Comparison of ENCODE assay signal across 11 cellular contexts in genomic region chr4:110867251-110867960, GRCh38.
DNase-seq lines count a peak whose midpoint lies in the region; ATAC-seq and TF ChIP-seq lines count a peak whose summit lies in the region.
"Had no signal": no experiment of that assay in that cellular context is flagged by ENCODE, and none has a peak within 500 bp of the region (broad histone marks: within the 10 kb centered on the region; RNA-seq: fewer than 3 reads in every experiment).

No MANE protein-coding gene starts in this region.

- H3K36me3 ChIP-seq in OCI-LY3 (replicated peaks; ENCODE audit: low read depth, low read length) (no peaks in the 10 kb centered on the region), Caco-2 (ENCODE audit: control insufficient read depth, insufficient read depth, low read length) (no peaks in the 10 kb centered on the region)
- H3K36me3 ChIP-seq: sigmoid colon had no signal

- H3K79me2 ChIP-seq in OCI-LY3 (ENCODE audit: low read length) = no peaks in the 10 kb centered on the region

- peak overlapping the region; percentile 21 for H3K27ac ChIP-seq in OCI-LY3 (ENCODE audit: low read length)
- H3K27ac ChIP-seq: sigmoid colon had no signal

- H2AFZ ChIP-seq in OCI-LY3 (ENCODE audit: low read depth, low read length) = no peak overlapping the region

- H4K20me1 ChIP-seq in OCI-LY3 (ENCODE audit: insufficient read depth, low read length) = peaks cover 5% of the 10 kb centered on the region; the same call in 1 of the 2 replicates

- H3K4me2 ChIP-seq in OCI-LY3 (ENCODE audit: low read length) = peak overlapping the region; percentile 45

- DNase-seq in Caco-2 = no peak
- DNase-seq in DMS79 treated with DMSO at 0.1 percent for 48 hours (lab: John Stamatoyannopoulos, UW) = no peak
- no peak for DNase-seq in T-helper 2 cell treated with Interferon-gamma antibody and Interleukin-4, amounts not matched to agents 5 μg/mL and 100 μg/mL, for 36 hours (ENCODE audit: low spot score)
- no peak for DNase-seq in activated CD4-positive, alpha-beta memory T cell treated with anti-CD3 and anti-CD28 coated beads, Interleukin-2, amount 10 ng/mL, durations not matched to agents 7 days and 5 days
- DNase-seq: cortex of kidney, sigmoid colon had no signal

- intact Hi-C loops in Caco-2 (cut with micrococcal nuclease; ENCODE audit: unreplicated experiment) = no loop called here

- H3K36me3 Mint-ChIP-seq in Caco-2 (ENCODE audit: insufficient read depth, unreplicated experiment) = no peaks in the 10 kb centered on the region
- H3K36me3 Mint-ChIP-seq in T-helper 2 cell treated with Interferon-gamma antibody and Interleukin-4, amounts not matched to agents 5 μg/mL and 100 μg/mL, for 36 hours (ENCODE audit: low read depth) = no peaks in the 10 kb centered on the region
- H3K36me3 Mint-ChIP-seq in activated CD4-positive, alpha-beta memory T cell treated with anti-CD3 and anti-CD28 coated beads, Interleukin-2, amount 10 ng/mL, durations not matched to agents 7 days and 5 days (ENCODE audit: low read depth) = no peaks in the 10 kb centered on the region
- H3K36me3 Mint-ChIP-seq: CD14-positive monocyte had no signal

- H3K27me3 Mint-ChIP-seq in Caco-2 (ENCODE audit: insufficient read depth, unreplicated experiment) = no peaks in the 10 kb centered on the region
- no peaks in the 10 kb centered on the region for H3K27me3 Mint-ChIP-seq in T-helper 2 cell treated with Interferon-gamma antibody and Interleukin-4, amounts not matched to agents 5 μg/mL and 100 μg/mL, for 36 hours (ENCODE audit: low read depth)
- H3K27me3 Mint-ChIP-seq in activated CD4-positive, alpha-beta memory T cell treated with anti-CD3 and anti-CD28 coated beads, Interleukin-2, amount 10 ng/mL, durations not matched to agents 7 days and 5 days = no peaks in the 10 kb centered on the region

- POLR2A ChIA-PET in Caco-2 (lab: Charles Lee) = no interaction called here
- POLR2A ChIA-PET in activated CD4-positive, alpha-beta memory T cell treated with anti-CD3 and anti-CD28 coated beads, Interleukin-2, amount 10 ng/mL, durations not matched to agents 7 days and 5 days (lab: Charles Lee) = no interaction called here

- no peaks in the 10 kb centered on the region for H3K9me3 ChIP-seq in OCI-LY3 (ENCODE audit: insufficient read depth, low read length)
- peaks cover 3% of the 10 kb centered on the region; the same call in 1 of the 2 replicates for H3K9me3 ChIP-seq in Caco-2
- H3K9me3 ChIP-seq: sigmoid colon had no signal

- no peak overlapping the region for H3K9ac ChIP-seq in OCI-LY3 (ENCODE audit: low read length)

- H3K4me1 ChIP-seq in OCI-LY3 (ENCODE audit: low read length) = peaks cover 45% of the 10 kb centered on the region
- H3K4me1 ChIP-seq in Caco-2 = no peaks in the 10 kb centered on the region
- H3K4me1 ChIP-seq: sigmoid colon had no signal

- no TSS peak for BruUV-seq in Caco-2 (replicated peaks; lab: Mats Ljungman, UMichigan)

- ATAC-seq in GM18508 (IDR thresholded peaks at IDR 0.05; ENCODE audit: insufficient read depth, unreplicated experiment) (peak; percentile 61), GM21381 (IDR thresholded peaks at IDR 0.05; ENCODE audit: unreplicated experiment) (peak; percentile 51), HG02981 (IDR thresholded peaks at IDR 0.05; ENCODE audit: unreplicated experiment) (peak; percentile 52)

- H3K27me3 ChIP-seq in OCI-LY3 (ENCODE audit: low read depth, low read length) = peaks cover 31% of the 10 kb centered on the region
- no peaks in the 10 kb centered on the region for H3K27me3 ChIP-seq in Caco-2 (replicated peaks; ENCODE audit: control insufficient read depth, insufficient read depth, low read length)
- H3K27me3 ChIP-seq: sigmoid colon had no signal

- H3K9me3 Mint-ChIP-seq in Caco-2 (ENCODE audit: unreplicated experiment) = no peaks in the 10 kb centered on the region
- no peaks in the 10 kb centered on the region for H3K9me3 Mint-ChIP-seq in T-helper 2 cell treated with Interferon-gamma antibody and Interleukin-4, amounts not matched to agents 5 μg/mL and 100 μg/mL, for 36 hours
- H3K9me3 Mint-ChIP-seq in activated CD4-positive, alpha-beta memory T cell treated with anti-CD3 and anti-CD28 coated beads, Interleukin-2, amount 10 ng/mL, durations not matched to agents 7 days and 5 days = no peaks in the 10 kb centered on the region

- H3K4me3 ChIP-seq in OCI-LY3 (ENCODE audit: low read length) (no peak overlapping the region), Caco-2 (ENCODE audit: low read depth, low read length) (no peak overlapping the region)
- H3K4me3 ChIP-seq: sigmoid colon had no signal

- H3K4me1 Mint-ChIP-seq in Caco-2 (ENCODE audit: low read depth, unreplicated experiment) = peaks cover 10% of the 10 kb centered on the region
- H3K4me1 Mint-ChIP-seq in T-helper 2 cell treated with Interferon-gamma antibody and Interleukin-4, amounts not matched to agents 5 μg/mL and 100 μg/mL, for 36 hours (ENCODE audit: low read depth) = no peaks in the 10 kb centered on the region
- no peaks in the 10 kb centered on the region for H3K4me1 Mint-ChIP-seq in activated CD4-positive, alpha-beta memory T cell treated with anti-CD3 and anti-CD28 coated beads, Interleukin-2, amount 10 ng/mL, durations not matched to agents 7 days and 5 days

- TF ChIP-seq CTCF in OCI-LY3 (IDR thresholded peaks at IDR 0.05; ENCODE audit: low read depth, low read length) = no peak
- no peak for TF ChIP-seq CTCF in Caco-2 (IDR thresholded peaks at IDR 0.05; ENCODE audit: insufficient read depth in 1 of 2, low read depth in 1 of 2, low read length in 1 of 2, severe bottlenecking in 1 of 2, unreplicated experiment in 1 of 2)

- H3K27ac Mint-ChIP-seq in Caco-2 (ENCODE audit: unreplicated experiment) = no peak overlapping the region
- no peak overlapping the region for H3K27ac Mint-ChIP-seq in T-helper 2 cell treated with Interferon-gamma antibody and Interleukin-4, amounts not matched to agents 5 μg/mL and 100 μg/mL, for 36 hours
- H3K27ac Mint-ChIP-seq in activated CD4-positive, alpha-beta memory T cell treated with anti-CD3 and anti-CD28 coated beads, Interleukin-2, amount 10 ng/mL, durations not matched to agents 7 days and 5 days = no peak overlapping the region
- H3K27ac Mint-ChIP-seq: CD14-positive monocyte had no signal

- no peak overlapping the region for H3K4me3 Mint-ChIP-seq in Caco-2 (ENCODE audit: unreplicated experiment)
- no peak overlapping the region for H3K4me3 Mint-ChIP-seq in T-helper 2 cell treated with Interferon-gamma antibody and Interleukin-4, amounts not matched to agents 5 μg/mL and 100 μg/mL, for 36 hours
- H3K4me3 Mint-ChIP-seq in activated CD4-positive, alpha-beta memory T cell treated with anti-CD3 and anti-CD28 coated beads, Interleukin-2, amount 10 ng/mL, durations not matched to agents 7 days and 5 days = no peak overlapping the region
- H3K4me3 Mint-ChIP-seq: CD14-positive monocyte had no signal

- CTCF ChIA-PET in Caco-2 (lab: Charles Lee) = no interaction called here
- CTCF ChIA-PET in activated CD4-positive, alpha-beta memory T cell treated with anti-CD3 and anti-CD28 coated beads, Interleukin-2, amount 10 ng/mL, durations not matched to agents 7 days and 5 days (lab: Charles Lee) = no interaction called here
